ENCODE assay signal across 15 cellular contexts in the genomic region with DNA sequence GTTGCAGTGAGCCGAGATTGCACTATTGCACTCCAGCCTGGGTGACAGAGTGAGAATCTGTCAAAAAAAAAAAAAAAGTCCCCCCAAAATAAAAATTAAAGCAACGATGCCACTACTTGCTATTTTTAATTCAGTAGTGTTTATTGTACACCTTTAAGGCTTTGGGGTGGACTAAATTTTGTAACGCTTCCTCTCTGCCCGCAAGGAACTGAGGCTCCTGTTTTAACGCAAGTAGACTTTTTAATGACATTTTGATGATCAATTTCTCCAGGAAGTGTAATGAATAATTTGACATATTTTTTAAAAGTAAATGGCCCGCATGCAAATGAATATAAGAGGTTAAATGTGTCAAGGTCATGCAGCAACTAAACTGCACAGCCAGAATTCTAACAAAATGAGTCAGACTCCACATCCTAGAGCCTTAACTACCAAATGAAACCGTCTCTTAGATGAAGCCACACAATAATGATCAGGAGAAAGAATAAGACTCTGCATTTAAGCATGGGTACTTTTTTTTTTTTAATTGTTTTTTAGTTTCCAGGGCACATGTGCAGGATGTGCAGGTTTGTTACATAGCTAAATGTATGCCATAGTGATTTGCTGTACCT.
DNase-seq lines count a peak whose midpoint lies in the region; ATAC-seq lines count a peak whose summit lies in the region.
"Had no signal": no experiment of that assay in that cellular context is flagged by ENCODE, and none has a peak within 500 bp of the region (broad histone marks: within the 10 kb centered on the region; RNA-seq: fewer than 3 reads in every experiment).

No MANE protein-coding gene starts in this region.

- peaks cover 3% of the 10 kb centered on the region for H3K36me3 Mint-ChIP-seq in CD4-positive, CD25-positive, alpha-beta regulatory T cell
- peaks cover 45% of the 10 kb centered on the region for H3K36me3 Mint-ChIP-seq in activated CD4-positive, alpha-beta memory T cell treated with anti-CD3 and anti-CD28 coated beads, Interleukin-2, amount 10 ng/mL, durations not matched to agents 7 days and 5 days (ENCODE audit: low read depth)
- H3K36me3 Mint-ChIP-seq: IgD-negative memory B cell had no signal

- H3K27ac ChIP-seq in CD4-positive, CD25-positive, alpha-beta regulatory T cell (ENCODE audit: insufficient read depth, low read length, poor library complexity, severe bottlenecking) = no peak overlapping the region

- CTCF ChIA-PET in activated CD4-positive, alpha-beta memory T cell treated with anti-CD3 and anti-CD28 coated beads, Interleukin-2, amount 10 ng/mL, durations not matched to agents 7 days and 5 days (lab: Charles Lee) = interaction anchor here (1.4 kb wide), 1 partner anchor 15 kb away, joined by 3 read pairs; no protein-coding TSS in a partner anchor

- H3K4me3 ChIP-seq in CD4-positive, CD25-positive, alpha-beta regulatory T cell (ENCODE audit: low read depth, low read length) = peak overlapping the region; percentile 3

- peaks cover 4 to 16% (median 5%) of the 10 kb centered on the region in 4 donors for H3K4me1 Mint-ChIP-seq in CD4-positive, CD25-positive, alpha-beta regulatory T cell
- peaks cover 24% of the 10 kb centered on the region for H3K4me1 Mint-ChIP-seq in activated CD4-positive, alpha-beta memory T cell treated with anti-CD3 and anti-CD28 coated beads, Interleukin-2, amount 10 ng/mL, durations not matched to agents 7 days and 5 days
- H3K4me1 Mint-ChIP-seq: H9, IgD-negative memory B cell had no signal

- no peak overlapping the region for H3K27ac Mint-ChIP-seq in CD4-positive, CD25-positive, alpha-beta regulatory T cell
- peak overlapping the region; percentile 47 for H3K27ac Mint-ChIP-seq in activated CD4-positive, alpha-beta memory T cell treated with anti-CD3 and anti-CD28 coated beads, Interleukin-2, amount 10 ng/mL, durations not matched to agents 7 days and 5 days
- H3K27ac Mint-ChIP-seq: H9, IgD-negative memory B cell had no signal

- H3K27me3 Mint-ChIP-seq in CD4-positive, CD25-positive, alpha-beta regulatory T cell = no peaks in the 10 kb centered on the region
- no peaks in the 10 kb centered on the region for H3K27me3 Mint-ChIP-seq in activated CD4-positive, alpha-beta memory T cell treated with anti-CD3 and anti-CD28 coated beads, Interleukin-2, amount 10 ng/mL, durations not matched to agents 7 days and 5 days

- no peak overlapping the region for H3K4me3 Mint-ChIP-seq in CD4-positive, CD25-positive, alpha-beta regulatory T cell
- H3K4me3 Mint-ChIP-seq in activated CD4-positive, alpha-beta memory T cell treated with anti-CD3 and anti-CD28 coated beads, Interleukin-2, amount 10 ng/mL, durations not matched to agents 7 days and 5 days = no peak overlapping the region
- H3K4me3 Mint-ChIP-seq: H9, IgD-negative memory B cell had no signal

- H3K36me3 ChIP-seq in CD4-positive, CD25-positive, alpha-beta regulatory T cell (ENCODE audit: control insufficient read depth, insufficient read depth, low read length) = no peaks in the 10 kb centered on the region

- no peaks in the 10 kb centered on the region for H3K9me3 Mint-ChIP-seq in CD4-positive, CD25-positive, alpha-beta regulatory T cell
- H3K9me3 Mint-ChIP-seq in activated CD4-positive, alpha-beta memory T cell treated with anti-CD3 and anti-CD28 coated beads, Interleukin-2, amount 10 ng/mL, durations not matched to agents 7 days and 5 days = peaks cover 4% of the 10 kb centered on the region
- H3K9me3 Mint-ChIP-seq: H9 had no signal

- POLR2A ChIA-PET in activated CD4-positive, alpha-beta memory T cell treated with anti-CD3 and anti-CD28 coated beads, Interleukin-2, amount 10 ng/mL, durations not matched to agents 7 days and 5 days (lab: Charles Lee) = interaction anchor here (1.1 to 1.3 kb wide), 3 partner anchors 10 to 20 kb away, joined by 4 to 6 read pairs (median 5); no protein-coding TSS in a partner anchor

- ATAC-seq in CD4-positive, CD25-positive, alpha-beta regulatory T cell (ENCODE audit: low read depth in 2 of 2) = peak in 1 of 2 donors; percentile 66
- ATAC-seq in GM19351 (IDR thresholded peaks at IDR 0.05; ENCODE audit: unreplicated experiment) = no peak
- ATAC-seq: Panc1, Right ventricle myocardium inferior had no signal

- H3K9me3 ChIP-seq in CD4-positive, CD25-positive, alpha-beta regulatory T cell (ENCODE audit: control insufficient read depth in 2 of 2, low read length in 2 of 2) = no peaks in the 10 kb centered on the region

- peak in 1 of 3 donors; percentile 34 for DNase-seq in CD4-positive, CD25-positive, alpha-beta regulatory T cell
- peak; percentile 6 for DNase-seq in EH (ENCODE audit: low read depth)
- DNase-seq in activated CD4-positive, alpha-beta memory T cell treated with anti-CD3 and anti-CD28 coated beads, Interleukin-2, amount 10 ng/mL, durations not matched to agents 7 days and 5 days = no peak
- peak; percentile 47 for DNase-seq in iris pigment epithelial cell (ENCODE audit: low read depth)
- no peak for DNase-seq in central memory CD4-positive, alpha-beta T cell
- no peak for DNase-seq in stimulated activated CD4-positive, alpha-beta T cell treated with anti-CD3 and anti-CD28 coated beads, Interleukin-1b, Interleukin-23, amount 100 ng/mL, for 48 hours
- DNase-seq: H9, MV-4-11, NCI-H1417 treated with DMSO at 0.1 percent for 48 hours, NCI-H2029, NCI-H510A treated with DMSO at 0.1 percent for 48 hours had no signal

- no peaks in the 10 kb centered on the region for H3K4me1 ChIP-seq in CD4-positive, CD25-positive, alpha-beta regulatory T cell (ENCODE audit: control insufficient read depth, insufficient read depth, low read length, poor library complexity, severe bottlenecking)

- no peaks in the 10 kb centered on the region for H3K27me3 ChIP-seq in CD4-positive, CD25-positive, alpha-beta regulatory T cell (ENCODE audit: control insufficient read depth, insufficient read depth, low read length)

Comparison
In these comparisons a context has a peak if more than half of its experiments do, and no peak if none do; other contexts are left out.
1. DNase-seq: peak in EH (single experiment) and iris pigment epithelial cell (single experiment); none in activated CD4-positive, alpha-beta memory T cell treated with anti-CD3 and anti-CD28 coated beads, Interleukin-2, amount 10 ng/mL, durations not matched to agents 7 days and 5 days (single experiment), central memory CD4-positive, alpha-beta T cell (single experiment) and stimulated activated CD4-positive, alpha-beta T cell treated with anti-CD3 and anti-CD28 coated beads, Interleukin-1b, Interleukin-23, amount 100 ng/mL, for 48 hours (single experiment).